In the genomic region with DNA sequence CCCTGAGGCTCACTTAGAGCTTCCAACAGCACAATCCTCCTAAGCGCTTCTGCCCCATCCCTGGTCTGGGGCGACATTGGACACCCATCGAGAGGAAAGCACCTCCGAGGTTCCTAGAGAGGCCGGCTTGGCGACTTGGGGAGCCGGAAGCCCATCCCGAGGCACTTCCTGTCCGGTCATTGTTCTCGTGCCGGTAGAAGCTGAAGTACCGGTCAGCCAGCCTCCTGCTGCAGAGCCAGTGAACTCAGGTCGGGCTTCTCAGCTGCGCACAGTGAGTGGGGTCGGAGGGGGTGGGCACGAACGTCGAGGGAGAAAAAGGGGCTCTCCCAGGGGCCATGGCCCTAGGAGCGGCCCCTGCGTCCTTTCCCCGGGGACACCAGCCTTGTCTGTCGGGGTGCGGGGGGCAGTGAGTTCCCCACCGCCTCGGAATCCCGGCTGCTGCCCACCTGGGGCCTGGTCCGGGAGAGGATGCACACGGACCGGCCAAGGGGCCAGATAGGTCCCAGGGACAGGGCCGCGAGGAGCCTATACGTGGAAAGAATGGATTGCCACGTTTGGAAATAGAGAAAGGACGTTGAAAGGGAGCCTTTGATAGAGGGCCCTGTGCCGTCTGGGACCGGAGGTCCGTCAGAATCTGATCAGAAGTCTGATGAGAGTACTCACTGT, we compare ENCODE assay signal across 8 cellular contexts. TPM values are rescaled to one million over a fixed set of nuclear protein-coding genes. Genes with fewer than 3 reads are reported as not detected.
A peak's percentile ranks its signal among the peaks of the same experiment; 100 is the strongest.
DNase-seq lines count a peak whose midpoint lies in the region; ATAC-seq and TF ChIP-seq lines count a peak whose summit lies in the region.

Gene ZNF35 (plus strand): TSS at position 169 of the 666 bp plus-strand sequence. CDS start 2,336 bp downstream, outside the sequence.

- no peaks in the 10 kb centered on the region for H3K27me3 ChIP-seq in GM23338 (ENCODE audit: insufficient read depth)
- no peaks in the 10 kb centered on the region for H3K27me3 ChIP-seq in brain microvascular endothelial cell (replicated peaks)

- peaks cover 29% of the 10 kb centered on the region for H3K36me3 ChIP-seq in GM23338 (ENCODE audit: insufficient read depth)
- peaks cover 27% of the 10 kb centered on the region for H3K36me3 ChIP-seq in brain microvascular endothelial cell (replicated peaks)

- in situ Hi-C loops in brain microvascular endothelial cell (cut with HindIII; ENCODE audit: low pct_ligation_motif_present, low sequenced_read_pairs), result no loop called here

- peak; percentile 98 for DNase-seq in GM23338 (ENCODE audit: low spot score)
- peak; percentile 88 for DNase-seq in LHCN-M2 (ENCODE audit: low read depth)
- DNase-seq in SHP77 treated with DMSO at 0.1 percent for 48 hours (lab: John Stamatoyannopoulos, UW), result peak; percentile 77
- DNase-seq in brain microvascular endothelial cell, result peak; percentile 86
- DNase-seq in iPS DF 4.7 (ENCODE audit: extremely low read depth, low spot score), result peak; percentile 84
- DNase-seq in renal cortical epithelial cell (ENCODE audit: low read depth), result peak; percentile 78
- DNase-seq in effector CD4-positive, alpha-beta T cell, result no peak

- peak within 1 kb of the TSS; percentile 99 for H3K4me2 ChIP-seq in GM23338

- H3K79me2 ChIP-seq in GM23338 (replicated peaks; ENCODE audit: insufficient read depth), result peaks cover 26% of the 10 kb centered on the region

- H3K36me3 Mint-ChIP-seq in GM23338 (ENCODE audit: low read depth), result peaks cover 34% of the 10 kb centered on the region

- H3K27ac Mint-ChIP-seq in GM23338, result peak within 1 kb of the TSS; percentile 94

- H3K27me3 Mint-ChIP-seq in GM23338 (ENCODE audit: insufficient read depth, low read depth, poor library complexity), result peaks cover 7% of the 10 kb centered on the region

- peaks cover 7% of the 10 kb centered on the region; the same call in 1 of the 3 replicates for H3K4me1 Mint-ChIP-seq in GM23338

- H3K4me3 ChIP-seq in GM23338 (peak within 1 kb of the TSS; percentile 92), brain microvascular endothelial cell (ENCODE audit: low read depth, low read length) (peak within 1 kb of the TSS; percentile 87)

- H3K9me2 ChIP-seq in GM23338 (ENCODE audit: insufficient read depth), result no peaks in the 10 kb centered on the region

- H3F3A ChIP-seq in GM23338 (replicated peaks; ENCODE audit: low read depth), result no peaks in the 10 kb centered on the region

- H3K27ac ChIP-seq in GM23338 (ENCODE audit: low read depth), result no peak within 1 kb of the TSS
- peak within 1 kb of the TSS; percentile 67 for H3K27ac ChIP-seq in brain microvascular endothelial cell

- TF ChIP-seq CTCF in GM23338 (conservative IDR thresholded peaks at IDR 0.05; ENCODE audit: low read depth in 2 of 2) (no peak), brain microvascular endothelial cell (IDR thresholded peaks at IDR 0.05; ENCODE audit: low read depth, low read length, missing control alignments) (no peak)

- peak; percentile 98 for ATAC-seq in GM23338

- H3K4me1 ChIP-seq in GM23338 (ENCODE audit: insufficient read depth), result no peaks in the 10 kb centered on the region; the same call in 1 of the 2 replicates

- peak; percentile 39 for TF ChIP-seq POLR2A in GM10847 (IDR thresholded peaks at IDR 0.05; ENCODE audit: extremely low read depth, insufficient read length)

- H3K4me3 Mint-ChIP-seq in GM23338, result peak within 1 kb of the TSS; percentile 93

- H3K9me3 Mint-ChIP-seq in GM23338, result peaks cover 15% of the 10 kb centered on the region; the same call in 2 of the 3 replicates

- no peaks in the 10 kb centered on the region for H4K20me1 ChIP-seq in GM23338 (replicated peaks; ENCODE audit: insufficient read depth)

- H2AFZ ChIP-seq in GM23338, result peak within 1 kb of the TSS; percentile 79

TF ChIP-seq in GM23338, 12 proteins besides CTCF, POLR2A, EP300 and RAD21 (continues in another document):
- TF ChIP-seq JUNB (IDR thresholded peaks at IDR 0.05; ENCODE audit: unreplicated experiment) (no peak), POLR2AphosphoS5 (IDR thresholded peaks at IDR 0.05; ENCODE audit: low read depth) (peak; percentile 90), ETS1 (IDR thresholded peaks at IDR 0.05) (peak; percentile 82), EZH2phosphoT487 (IDR thresholded peaks at IDR 0.05; ENCODE audit: unreplicated experiment) (no peak), ZNF462 (CRISPR knock-in tag; IDR thresholded peaks at IDR 0.05) (no peak), NANOG (IDR thresholded peaks at IDR 0.05; ENCODE audit: borderline replicate concordance) (peak; percentile 23; the same call in 1 of the 2 replicates)

RNA-seq across cellular contexts. Expression of gene ZNF35, which starts in this region (rescaled TPM):
- total RNA-seq in GM23338 (2014; rRNA removed; shearing (Covaris generic)), result 20.9 and 26.2 TPM in 2 replicates
- polyA plus RNA-seq in GM23338 (2016; fragmentation: Nextera tagmentation; extraction: Ambion mirVana), result 18.5 and 19.2 TPM in 2 replicates
- 17.1 and 20.1 TPM in 2 replicates for total RNA-seq in LHCN-M2 (2014; rRNA removed)
- polyA plus RNA-seq in LHCN-M2 (2012), result 5.7 TPM
- 26.4 and 28.0 TPM in 2 replicates for total RNA-seq in renal cortical epithelial cell
